24 cellular contexts compared by ENCODE assay signal in genomic region chr10:75707080-75707840, GRCh38.
"Had no signal": no experiment of that assay in that cellular context is flagged by ENCODE, and none has a peak within 500 bp of the region (broad histone marks: within the 10 kb centered on the region; RNA-seq: fewer than 3 reads in every experiment).

No MANE protein-coding gene starts in this region.

- H3K4me1 Mint-ChIP-seq: activated CD4-positive, alpha-beta memory T cell treated with anti-CD3 and anti-CD28 coated beads, Interleukin-2, amount 10 ng/mL, durations not matched to agents 7 days and 5 days; activated CD4-positive, alpha-beta T cell treated with anti-CD3 and anti-CD28 coated beads, Interleukin-2, amount 10 ng/mL, durations not matched to agents 7 days and 5 days; activated naive CD4-positive, alpha-beta T cell treated with anti-CD3 and anti-CD28 coated beads, Interleukin-2, amount 50 U/mL, for 24 hours; activated naive CD8-positive, alpha-beta T cell treated with anti-CD3 and anti-CD28 coated beads, Interleukin-2, amount 50 U/mL, for 24 hours; endodermal cell had no signal

- DNase-seq: activated CD4-positive, alpha-beta memory T cell treated with anti-CD3 and anti-CD28 coated beads, Interleukin-2, amount 10 ng/mL, durations not matched to agents 7 days and 5 days; activated CD4-positive, alpha-beta T cell treated with anti-CD3 and anti-CD28 coated beads, Interleukin-2, amount 10 ng/mL, durations not matched to agents 7 days and 5 days; activated CD4-positive, CD25-positive, alpha-beta regulatory T cell treated with anti-CD3 and anti-CD28 coated beads, Interleukin-2, amount 50 U/mL, for 72 hours; activated naive CD8-positive, alpha-beta T cell treated with anti-CD3 and anti-CD28 coated beads, Interleukin-2, amount 50 U/mL, for 24 hours; activated T-cell treated with anti-CD3 and anti-CD28 coated beads, Interleukin-2, amount 50 U/mL, for 48 hours; amygdala; endodermal cell; foreskin keratinocyte; heart right ventricle; left cardiac atrium; midbrain; naive thymus-derived CD4-positive, alpha-beta T cell; sigmoid colon; small intestine; stimulated activated CD4-positive, alpha-beta T cell treated with anti-CD3 and anti-CD28 coated beads, Interleukin-4, amount 100 ng/mL, for 24 hours; stimulated activated naive B cell treated with anti-CD40 and anti-IgM and Interleukin-4, amounts not matched to agents 10 μg/mL and 1 μg/mL and 100 μg/mL, for 72 hours; stomach; tibial artery; upper lobe of right lung had no signal

- H3K9me3 Mint-ChIP-seq: activated CD4-positive, alpha-beta memory T cell treated with anti-CD3 and anti-CD28 coated beads, Interleukin-2, amount 10 ng/mL, durations not matched to agents 7 days and 5 days; activated CD4-positive, alpha-beta T cell treated with anti-CD3 and anti-CD28 coated beads, Interleukin-2, amount 10 ng/mL, durations not matched to agents 7 days and 5 days; activated naive CD4-positive, alpha-beta T cell treated with anti-CD3 and anti-CD28 coated beads, Interleukin-2, amount 50 U/mL, for 24 hours; activated naive CD8-positive, alpha-beta T cell treated with anti-CD3 and anti-CD28 coated beads, Interleukin-2, amount 50 U/mL, for 24 hours; activated T-helper 2 cell treated with anti-CD3 and anti-CD28 coated beads, Interferon-gamma antibody, Interleukin-2, Interleukin-4, amounts not matched to agents 10 μg/mL and 5 μg/mL and 100 μg/mL, durations not matched to agents 14 hours and 24 hours and 36 hours; endodermal cell; memory B cell had no signal

- H3K4me3 Mint-ChIP-seq: activated CD4-positive, alpha-beta memory T cell treated with anti-CD3 and anti-CD28 coated beads, Interleukin-2, amount 10 ng/mL, durations not matched to agents 7 days and 5 days; activated CD4-positive, alpha-beta T cell treated with anti-CD3 and anti-CD28 coated beads, Interleukin-2, amount 10 ng/mL, durations not matched to agents 7 days and 5 days; activated naive CD4-positive, alpha-beta T cell treated with anti-CD3 and anti-CD28 coated beads, Interleukin-2, amount 50 U/mL, for 24 hours; activated naive CD8-positive, alpha-beta T cell treated with anti-CD3 and anti-CD28 coated beads, Interleukin-2, amount 50 U/mL, for 24 hours; endodermal cell; memory B cell; naive thymus-derived CD4-positive, alpha-beta T cell; stimulated activated naive B cell treated with anti-CD40 and anti-IgM and Interleukin-4, amounts not matched to agents 10 μg/mL and 1 μg/mL and 100 μg/mL, for 72 hours had no signal

- H3K4me3 ChIP-seq: heart right ventricle, sigmoid colon, stomach, tibial artery, upper lobe of right lung had no signal

- H3K27ac Mint-ChIP-seq: activated CD4-positive, alpha-beta memory T cell treated with anti-CD3 and anti-CD28 coated beads, Interleukin-2, amount 10 ng/mL, durations not matched to agents 7 days and 5 days; activated CD4-positive, alpha-beta T cell treated with anti-CD3 and anti-CD28 coated beads, Interleukin-2, amount 10 ng/mL, durations not matched to agents 7 days and 5 days; activated naive CD4-positive, alpha-beta T cell treated with anti-CD3 and anti-CD28 coated beads, Interleukin-2, amount 50 U/mL, for 24 hours; activated naive CD8-positive, alpha-beta T cell treated with anti-CD3 and anti-CD28 coated beads, Interleukin-2, amount 50 U/mL, for 24 hours; activated T-helper 2 cell treated with anti-CD3 and anti-CD28 coated beads, Interferon-gamma antibody, Interleukin-2, Interleukin-4, amounts not matched to agents 10 μg/mL and 5 μg/mL and 100 μg/mL, durations not matched to agents 14 hours and 24 hours and 36 hours; endodermal cell; memory B cell; naive thymus-derived CD4-positive, alpha-beta T cell; stimulated activated naive B cell treated with anti-CD40 and anti-IgM and Interleukin-4, amounts not matched to agents 10 μg/mL and 1 μg/mL and 100 μg/mL, for 72 hours had no signal

- H3K36me3 ChIP-seq: heart right ventricle, sigmoid colon, stomach, tibial artery, upper lobe of right lung had no signal

- H3K27me3 ChIP-seq: heart right ventricle, sigmoid colon, stomach, tibial artery, upper lobe of right lung had no signal

- H3K9me3 ChIP-seq: heart right ventricle, sigmoid colon, stomach, tibial artery, upper lobe of right lung had no signal

- FAIRE-seq: keratinocyte, small intestine had no signal

- H3K27ac ChIP-seq: foreskin keratinocyte, heart right ventricle, stomach, tibial artery, upper lobe of right lung had no signal

- H3K4me1 ChIP-seq: foreskin keratinocyte, tibial artery, upper lobe of right lung had no signal

- H3K36me3 Mint-ChIP-seq: activated naive CD4-positive, alpha-beta T cell treated with anti-CD3 and anti-CD28 coated beads, Interleukin-2, amount 50 U/mL, for 24 hours; memory B cell; naive thymus-derived CD4-positive, alpha-beta T cell; stimulated activated naive B cell treated with anti-CD40 and anti-IgM and Interleukin-4, amounts not matched to agents 10 μg/mL and 1 μg/mL and 100 μg/mL, for 72 hours had no signal

- ATAC-seq: activated naive CD8-positive, alpha-beta T cell treated with anti-CD3 and anti-CD28 coated beads, Interleukin-2, amount 50 U/mL, for 24 hours; esophagus mucosa; foreskin keratinocyte; heart right ventricle; left cardiac atrium; naive thymus-derived CD4-positive, alpha-beta T cell; stimulated activated naive B cell treated with anti-CD40 and anti-IgM and Interleukin-4, amounts not matched to agents 10 μg/mL and 1 μg/mL and 100 μg/mL, for 72 hours; upper lobe of right lung had no signal
